ENCODE assay signal across 11 cellular contexts in genomic region chr12:7178481-7178880, GRCh38. TPM values are rescaled to one million over a fixed set of nuclear protein-coding genes. Genes with fewer than 3 reads are reported as not detected.
"Had no signal": no experiment of that assay in that cellular context is flagged by ENCODE, and none has a peak within 500 bp of the region (broad histone marks: within the 10 kb centered on the region; RNA-seq: fewer than 3 reads in every experiment).

No MANE protein-coding gene starts in this region.

- FAIRE-seq: H1, H54 had no signal

- H3K36me3 ChIP-seq: HAP-1 had no signal

- H3K4me1 ChIP-seq: HAP-1 had no signal

- H3K4me3 ChIP-seq: GM23248, GM23338, HAP-1 had no signal

- H3K27ac ChIP-seq: GM23248 had no signal

- DNase-seq: GM23248, GOT3, H7, H9, HCEC 1CT, HFFc6 had no signal

RNA-seq across cellular contexts. Expression of gene RBP5, which starts 49.8 kb away (rescaled TPM):
- total RNA-seq: GM23248, H4, HFFc6 had no signal
